Comparison of ENCODE assay signal across 8 cellular contexts in the genomic region with DNA sequence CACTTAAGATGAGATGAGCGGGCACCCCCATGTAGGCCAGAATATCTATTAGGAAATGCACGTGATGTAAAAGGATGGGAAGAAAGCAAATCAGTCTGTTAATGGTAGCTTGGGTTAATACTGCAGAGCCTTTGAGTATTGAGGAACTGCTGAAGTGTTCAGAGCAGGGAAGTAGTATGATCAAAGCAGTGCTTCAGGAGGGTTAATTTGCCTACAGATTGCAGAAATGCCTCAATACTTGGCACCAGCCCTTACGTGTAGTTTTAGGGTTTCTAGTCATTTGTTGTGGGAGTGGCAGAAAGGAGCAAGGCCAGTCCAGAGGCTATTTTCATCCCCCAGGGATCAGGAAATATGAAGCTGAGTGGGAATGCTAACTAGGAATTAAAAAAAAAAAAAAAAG. TPM values are rescaled to one million over a fixed set of nuclear protein-coding genes. Genes with fewer than 3 reads are reported as not detected.
DNase-seq lines count a peak whose midpoint lies in the region; ATAC-seq and TF ChIP-seq lines count a peak whose summit lies in the region.

No MANE protein-coding gene starts in this region.

- no peak overlapping the region for H3K9ac ChIP-seq in SK-N-SH

- TF ChIP-seq CTCF in SK-N-SH (IDR thresholded peaks at IDR 0.05), result no peak

- TF ChIP-seq RAD21 in SK-N-SH (IDR thresholded peaks at IDR 0.05; ENCODE audit: low read length), result no peak

- H3K4me1 Mint-ChIP-seq in stimulated activated naive CD8-positive, alpha-beta T cell treated with anti-CD3 and anti-CD28 coated beads, Interleukin-15, Interleukin-2, amounts not matched to agents 100 ng/mL and 50 ng/mL, for 24 hours (ENCODE audit: low read depth), result peaks cover 66% of the 10 kb centered on the region
- peaks cover 38% of the 10 kb centered on the region for H3K4me1 Mint-ChIP-seq in activated T-helper 2 cell treated with anti-CD3 and anti-CD28 coated beads, Interferon-gamma antibody, Interleukin-2, Interleukin-4, amounts not matched to agents 10 μg/mL and 5 μg/mL and 100 μg/mL, durations not matched to agents 14 hours and 24 hours and 36 hours (ENCODE audit: low read depth)

- H2AFZ ChIP-seq in SK-N-SH (ENCODE audit: low read depth), result no peak overlapping the region

- CTCF ChIA-PET in SK-N-SH (lab: Yijun Ruan, JAX), result interaction anchor here (0.6 kb wide), 1 partner anchor 13 kb away, joined by 3 read pairs; no protein-coding TSS in a partner anchor

- 51 to 67% methylated on average over 3 of the region's 3 CpGs for WGBS in aorta, 2 donors
- 95% methylated on average over 3 of the region's 3 CpGs for WGBS in SK-N-SH (ENCODE audit: low lambda C conversion rate)

- H3K9me3 Mint-ChIP-seq in stimulated activated naive CD8-positive, alpha-beta T cell treated with anti-CD3 and anti-CD28 coated beads, Interleukin-15, Interleukin-2, amounts not matched to agents 100 ng/mL and 50 ng/mL, for 24 hours, result no peaks in the 10 kb centered on the region
- no peaks in the 10 kb centered on the region for H3K9me3 Mint-ChIP-seq in activated T-helper 2 cell treated with anti-CD3 and anti-CD28 coated beads, Interferon-gamma antibody, Interleukin-2, Interleukin-4, amounts not matched to agents 10 μg/mL and 5 μg/mL and 100 μg/mL, durations not matched to agents 14 hours and 24 hours and 36 hours

- POLR2A ChIA-PET in SK-N-SH (lab: Yijun Ruan, JAX), result no interaction called here

- no peak overlapping the region for H3K4me3 ChIP-seq in aorta (ENCODE audit: low read length in 2 of 2)
- no peak overlapping the region for H3K4me3 ChIP-seq in SK-N-SH (ENCODE audit: low read depth in 2 of 2, low read length in 1 of 2)

- no peaks in the 10 kb centered on the region for H3K27me3 ChIP-seq in aorta (ENCODE audit: control insufficient read depth in 1 of 2, insufficient read depth in 2 of 2, low read length in 1 of 2)
- no peaks in the 10 kb centered on the region for H3K27me3 ChIP-seq in SK-N-SH (ENCODE audit: insufficient read depth)

- no peaks in the 10 kb centered on the region for H3K27me3 Mint-ChIP-seq in stimulated activated naive CD8-positive, alpha-beta T cell treated with anti-CD3 and anti-CD28 coated beads, Interleukin-15, Interleukin-2, amounts not matched to agents 100 ng/mL and 50 ng/mL, for 24 hours
- H3K27me3 Mint-ChIP-seq in activated T-helper 2 cell treated with anti-CD3 and anti-CD28 coated beads, Interferon-gamma antibody, Interleukin-2, Interleukin-4, amounts not matched to agents 10 μg/mL and 5 μg/mL and 100 μg/mL, durations not matched to agents 14 hours and 24 hours and 36 hours (ENCODE audit: low read depth), result no peaks in the 10 kb centered on the region

- peak overlapping the region; percentile 15 for H3K4me3 Mint-ChIP-seq in stimulated activated naive CD8-positive, alpha-beta T cell treated with anti-CD3 and anti-CD28 coated beads, Interleukin-15, Interleukin-2, amounts not matched to agents 100 ng/mL and 50 ng/mL, for 24 hours
- H3K4me3 Mint-ChIP-seq in activated T-helper 2 cell treated with anti-CD3 and anti-CD28 coated beads, Interferon-gamma antibody, Interleukin-2, Interleukin-4, amounts not matched to agents 10 μg/mL and 5 μg/mL and 100 μg/mL, durations not matched to agents 14 hours and 24 hours and 36 hours (ENCODE audit: low read depth), result peak overlapping the region; percentile 38

- no peak for ATAC-seq in stimulated activated naive CD8-positive, alpha-beta T cell treated with anti-CD3 and anti-CD28 coated beads, Interleukin-15, Interleukin-2, amounts not matched to agents 100 U/mL and 50 U/mL, for 24 hours
- ATAC-seq in HG03039 (IDR thresholded peaks at IDR 0.05; ENCODE audit: unreplicated experiment) (peak; percentile 55), aorta (ENCODE audit: low FRiP score) (peak; percentile 22)

- H3K4me1 ChIP-seq in aorta (ENCODE audit: control insufficient read depth in 1 of 2, insufficient read depth in 2 of 2, low read length in 2 of 2) (peaks cover 0 to 17% of the 10 kb centered on the region in 2 donors), SK-N-SH (ENCODE audit: control insufficient read depth in 1 of 2, insufficient read depth in 2 of 2, low read depth in 1 of 2, low read length in 1 of 2) (peaks cover 0 to 29% of the 10 kb centered on the region in 2 experiments; a peak in 3 of 4 replicates)

- intact Hi-C loops in activated T-helper 2 cell treated with anti-CD3 and anti-CD28 coated beads, Interferon-gamma antibody, Interleukin-2, Interleukin-4, amounts not matched to agents 10 μg/mL and 5 μg/mL and 100 μg/mL, durations not matched to agents 14 hours and 24 hours and 36 hours (cut with micrococcal nuclease), result loop anchor here (2.0 kb wide), 1 partner anchor 88 kb away; no protein-coding TSS in a partner anchor
- intact Hi-C loops in aorta (cut with DNase I), result no loop called here

- no peak overlapping the region for H3K4me2 ChIP-seq in SK-N-SH

- H3F3A ChIP-seq in SK-N-SH (replicated peaks; ENCODE audit: insufficient read depth), result peaks cover 38% of the 10 kb centered on the region

- DNase-seq in stimulated activated naive CD8-positive, alpha-beta T cell treated with anti-CD3 and anti-CD28 coated beads, Interleukin-15, Interleukin-2, amounts not matched to agents 100 U/mL and 50 U/mL, for 24 hours, result no peak
- DNase-seq in activated T-helper 2 cell treated with anti-CD3 and anti-CD28 coated beads, Interferon-gamma antibody, Interleukin-2, Interleukin-4, amounts not matched to agents 10 μg/mL and 5 μg/mL and 100 μg/mL, durations not matched to agents 14 hours and 24 hours and 36 hours (ENCODE audit: low spot score), result no peak
- DNase-seq in aorta, result no peak
- no peak for DNase-seq in UCSD-AML1 (lab: John Stamatoyannopoulos, UW; ENCODE audit: unreplicated experiment)
- no peak for DNase-seq in SK-N-SH
- no peak for DNase-seq in erythroblast (lab: John Stamatoyannopoulos, UW)

- H3K79me2 ChIP-seq in SK-N-SH (ENCODE audit: insufficient read depth), result peaks cover 96% of the 10 kb centered on the region

- H3K9me3 ChIP-seq in aorta (ENCODE audit: control insufficient read depth, low read length), result no peaks in the 10 kb centered on the region
- H3K9me3 ChIP-seq in SK-N-SH, result no peaks in the 10 kb centered on the region

- no peak for TF ChIP-seq EP300 in SK-N-SH (IDR thresholded peaks at IDR 0.05; ENCODE audit: borderline replicate concordance in 1 of 2, low read depth in 1 of 2, low read length in 1 of 2)

- H3K36me3 Mint-ChIP-seq in stimulated activated naive CD8-positive, alpha-beta T cell treated with anti-CD3 and anti-CD28 coated beads, Interleukin-15, Interleukin-2, amounts not matched to agents 100 ng/mL and 50 ng/mL, for 24 hours (ENCODE audit: low read depth), result peaks cover 40% of the 10 kb centered on the region
- peaks cover 34% of the 10 kb centered on the region for H3K36me3 Mint-ChIP-seq in activated T-helper 2 cell treated with anti-CD3 and anti-CD28 coated beads, Interferon-gamma antibody, Interleukin-2, Interleukin-4, amounts not matched to agents 10 μg/mL and 5 μg/mL and 100 μg/mL, durations not matched to agents 14 hours and 24 hours and 36 hours (ENCODE audit: low read depth)

- H3K27ac ChIP-seq in aorta (ENCODE audit: low read depth in 1 of 2, low read length in 2 of 2) (no peak overlapping the region), SK-N-SH (ENCODE audit: low read depth in 2 of 2, low read length in 1 of 2) (no peak overlapping the region; a peak in 1 of 4 replicates)

- H3K27ac Mint-ChIP-seq in stimulated activated naive CD8-positive, alpha-beta T cell treated with anti-CD3 and anti-CD28 coated beads, Interleukin-15, Interleukin-2, amounts not matched to agents 100 ng/mL and 50 ng/mL, for 24 hours, result peak overlapping the region; percentile 85
- peak overlapping the region; percentile 76 for H3K27ac Mint-ChIP-seq in activated T-helper 2 cell treated with anti-CD3 and anti-CD28 coated beads, Interferon-gamma antibody, Interleukin-2, Interleukin-4, amounts not matched to agents 10 μg/mL and 5 μg/mL and 100 μg/mL, durations not matched to agents 14 hours and 24 hours and 36 hours

- H3K36me3 ChIP-seq in aorta (ENCODE audit: control insufficient read depth in 1 of 2, insufficient read depth in 2 of 2, low read length in 1 of 2) (no peaks in the 10 kb centered on the region), SK-N-SH (replicated peaks in 1 of 2; ENCODE audit: control insufficient read depth in 1 of 2, insufficient read depth in 2 of 2, low read length in 1 of 2) (peaks cover 17 to 28% of the 10 kb centered on the region in 2 experiments)

- peaks cover 96% of the 10 kb centered on the region for H4K20me1 ChIP-seq in SK-N-SH (ENCODE audit: insufficient read depth)

- no peaks in the 10 kb centered on the region for H3K9me2 ChIP-seq in SK-N-SH

- TF ChIP-seq POLR2A in erythroblast (IDR thresholded peaks at IDR 0.05; ENCODE audit: low read length), result no peak

TF ChIP-seq in SK-N-SH, 30 proteins besides CTCF, POLR2A, EP300 and RAD21 (continues in another document):
- TF ChIP-seq TAF1 (IDR thresholded peaks at IDR 0.05; ENCODE audit: borderline replicate concordance, low read depth, low read length) (no peak), TEAD4 (IDR thresholded peaks at IDR 0.05; ENCODE audit: borderline replicate concordance, insufficient read depth) (no peak), GATA2 (CRISPR knock-in tag; IDR thresholded peaks at IDR 0.05) (no peak), FOXM1 (IDR thresholded peaks at IDR 0.05; ENCODE audit: low read depth) (no peak)
- TF ChIP-seq, protein P1, sequence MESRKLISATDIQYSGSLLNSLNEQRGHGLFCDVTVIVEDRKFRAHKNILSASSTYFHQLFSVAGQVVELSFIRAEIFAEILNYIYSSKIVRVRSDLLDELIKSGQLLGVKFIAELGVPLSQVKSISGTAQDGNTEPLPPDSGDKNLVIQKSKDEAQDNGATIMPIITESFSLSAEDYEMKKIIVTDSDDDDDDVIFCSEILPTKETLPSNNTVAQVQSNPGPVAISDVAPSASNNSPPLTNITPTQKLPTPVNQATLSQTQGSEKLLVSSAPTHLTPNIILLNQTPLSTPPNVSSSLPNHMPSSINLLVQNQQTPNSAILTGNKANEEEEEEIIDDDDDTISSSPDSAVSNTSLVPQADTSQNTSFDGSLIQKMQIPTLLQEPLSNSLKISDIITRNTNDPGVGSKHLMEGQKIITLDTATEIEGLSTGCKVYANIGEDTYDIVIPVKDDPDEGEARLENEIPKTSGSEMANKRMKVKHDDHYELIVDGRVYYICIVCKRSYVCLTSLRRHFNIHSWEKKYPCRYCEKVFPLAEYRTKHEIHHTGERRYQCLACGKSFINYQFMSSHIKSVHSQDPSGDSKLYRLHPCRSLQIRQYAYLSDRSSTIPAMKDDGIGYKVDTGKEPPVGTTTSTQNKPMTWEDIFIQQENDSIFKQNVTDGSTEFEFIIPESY (IDR thresholded peaks at IDR 0.05; ENCODE audit: borderline replicate concordance, low read depth), result no peak

RNA-seq across cellular contexts. Expression of gene ZFX, which starts 19.7 kb away (rescaled TPM):
- total RNA-seq in activated T-helper 2 cell treated with anti-CD3 and anti-CD28 coated beads, Interferon-gamma antibody, Interleukin-2, Interleukin-4, amounts not matched to agents 10 μg/mL and 5 μg/mL and 100 μg/mL, durations not matched to agents 14 hours and 24 hours and 36 hours, result 34.1 and 37.0 TPM in 2 replicates
- 10 to 100 TPM; 66.1 to 76.3 TPM for total RNA-seq in aorta
- polyA plus RNA-seq in aorta (10 to 100 TPM in 1 of 2 donors, 1 to 10 TPM in 1; 7.1 to 12.8 TPM), SK-N-SH (2012; rRNA removed) (9.0 and 11.9 TPM in 2 replicates)
- 10.7 and 13.0 TPM in 2 replicates for polyA plus RNA-seq in SK-N-SH (2012; cell fraction: cytosol; rRNA removed)
- 11.9 and 20.4 TPM in 2 replicates for polyA plus RNA-seq in SK-N-SH (2012; cell fraction: nucleus; rRNA removed)
